ENCODE assay signal across 8 cellular contexts in the genomic region with DNA sequence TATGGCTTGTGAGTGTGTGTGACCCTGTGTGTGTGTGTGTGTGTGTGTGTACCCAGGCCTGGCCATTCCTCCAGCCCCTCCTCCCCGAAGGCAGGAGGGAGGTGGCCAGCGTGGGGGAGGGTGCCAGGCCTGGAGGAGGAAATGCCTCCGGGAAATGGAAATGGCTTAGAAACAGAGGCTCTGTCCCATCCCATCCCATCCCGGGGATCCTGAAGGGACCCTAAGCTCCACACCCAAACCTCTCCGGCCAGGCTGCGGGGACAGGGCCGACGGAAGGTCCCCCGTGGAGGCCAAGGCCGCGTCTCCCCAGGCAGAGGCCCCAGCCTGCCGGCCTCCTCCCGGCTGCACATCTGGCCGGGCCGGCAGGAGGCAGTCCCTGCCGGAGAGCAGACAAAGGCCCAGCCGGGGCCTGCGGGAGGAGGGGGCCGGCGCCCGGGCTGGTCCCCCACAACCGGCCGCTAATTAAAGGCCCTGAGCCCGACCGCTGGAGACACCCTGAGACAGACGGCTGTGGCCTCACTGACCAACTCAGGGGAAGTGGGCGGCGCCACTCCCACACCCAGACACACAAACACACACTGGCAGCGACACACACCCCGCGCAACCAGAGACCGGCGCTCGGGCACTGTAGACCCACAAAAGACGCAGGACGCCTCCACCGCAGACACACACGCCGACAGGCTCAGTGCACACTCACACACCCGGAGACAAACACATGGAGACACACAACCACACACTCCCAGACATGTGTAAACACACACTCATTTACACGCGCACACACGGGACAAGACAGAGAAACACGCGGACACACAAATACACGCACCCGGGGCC. TPM values are rescaled to one million over a fixed set of nuclear protein-coding genes. Genes with fewer than 3 reads are reported as not detected.
A peak's percentile ranks its signal among the peaks of the same experiment; 100 is the strongest.
DNase-seq lines count a peak whose midpoint lies in the region; ATAC-seq, FAIRE-seq and TF ChIP-seq lines count a peak whose summit lies in the region.

No MANE protein-coding gene starts in this region.

- no peak for TF ChIP-seq EP300 in HepG2 (IDR thresholded peaks at IDR 0.05; ENCODE audit: low read depth in 2 of 2, low read length in 2 of 2)
- no peak for TF ChIP-seq EP300 in HepG2 (CRISPR knock-in tag; IDR thresholded peaks at IDR 0.05; ENCODE audit: borderline replicate concordance)

- intact Hi-C loops in Calu3 (cut with micrococcal nuclease; ENCODE audit: unreplicated experiment) (no loop called here), HepG2 (cut with micrococcal nuclease; ENCODE audit: unreplicated experiment) (no loop called here), mammary epithelial cell (cut with micrococcal nuclease) (no loop called here)

- POLR2A ChIA-PET in HepG2 (lab: Yijun Ruan, JAX): no interaction called here

- no TSS peak for BruUV-seq in Calu3 (replicated peaks; lab: Mats Ljungman, UMichigan)
- BruUV-seq in HepG2 (replicated peaks; lab: Mats Ljungman, UMichigan): no TSS peak
- no TSS peak for BruUV-seq in mammary epithelial cell (replicated peaks; lab: Mats Ljungman, UMichigan)

- DNase-seq in Calu3 (no peak), OCI-M1 (lab: John Stamatoyannopoulos, UW) (peak; percentile 80), coronary artery (ENCODE audit: low spot score) (no peak), HepG2 (ENCODE audit: low spot score) (peak; percentile 32), NCI-H2171 treated with DMSO at 0.1 percent for 48 hours (lab: John Stamatoyannopoulos, UW) (no peak), mammary epithelial cell (no peak), middle frontal gyrus (ENCODE audit: extremely low spot score, low spot score) (no peak)

- no peak overlapping the region for H2AFZ ChIP-seq in HepG2 (ENCODE audit: low read length)
- H2AFZ ChIP-seq in mammary epithelial cell (ENCODE audit: low read depth, low read length): no peak overlapping the region

- peaks cover 11% of the 10 kb centered on the region for H3K4me1 Mint-ChIP-seq in Calu3 (ENCODE audit: low read depth, unreplicated experiment)

- H3K4me3 Mint-ChIP-seq in Calu3 (ENCODE audit: low read depth, unreplicated experiment): peak overlapping the region; percentile 53

- TF ChIP-seq CTCF in Calu3 (IDR thresholded peaks at IDR 0.05; ENCODE audit: unreplicated experiment): no peak
- TF ChIP-seq CTCF in coronary artery (IDR thresholded peaks at IDR 0.05): no peak
- peak; percentile 51 for TF ChIP-seq CTCF in HepG2 (CRISPR knock-in tag; IDR thresholded peaks at IDR 0.05)
- TF ChIP-seq CTCF in mammary epithelial cell (conservative IDR thresholded peaks at IDR 0.05 in 1 of 2, IDR thresholded peaks at IDR 0.05 in 1 of 2; ENCODE audit: extremely low read depth in 1 of 2, insufficient read depth in 1 of 2, low read depth in 1 of 2, low read length in 2 of 2): no peak

- peaks cover 5% of the 10 kb centered on the region for H3K36me3 Mint-ChIP-seq in Calu3 (ENCODE audit: insufficient read depth, unreplicated experiment)

- dilution Hi-C loops in mammary epithelial cell (cut with HindIII; ENCODE audit: low sequenced_read_pairs): loop anchor here (5.0 kb wide), 1 partner anchor 433 kb away; no protein-coding TSS in a partner anchor

- H3K4me2 ChIP-seq in HepG2 (ENCODE audit: low read depth, low read length): peak overlapping the region; percentile 92
- no peak overlapping the region for H3K4me2 ChIP-seq in mammary epithelial cell (ENCODE audit: insufficient read depth, low read depth, low read length)

- ATAC-seq in HepG2: peak; percentile 86

- H3K9me3 Mint-ChIP-seq in Calu3 (ENCODE audit: low read depth, unreplicated experiment): no peaks in the 10 kb centered on the region

- in situ Hi-C loops in HepG2 (cut with HindIII; ENCODE audit: extremely low pct_ligation_motif_present, low pct_unique_long_range_greater_than_20kb) (no loop called here), mammary epithelial cell (cut with MboI; ENCODE audit: low sequenced_read_pairs in 2 of 2) (no loop called here)

- no peak for TF ChIP-seq POLR2A in HepG2 (IDR thresholded peaks at IDR 0.05; ENCODE audit: insufficient read depth in 1 of 2, low read depth in 2 of 2, low read length in 2 of 2)

- no peak for FAIRE-seq in HepG2 (lab: Jason Lieb, UNC)

- peaks cover 46% of the 10 kb centered on the region for H3K27me3 Mint-ChIP-seq in Calu3 (ENCODE audit: unreplicated experiment)

- peaks cover 4% of the 10 kb centered on the region; the same call in 1 of the 2 replicates for H3K9me3 ChIP-seq in HepG2 (ENCODE audit: low read length)
- peaks cover 0 to 6% of the 10 kb centered on the region in 2 donors for H3K9me3 ChIP-seq in stomach smooth muscle (ENCODE audit: control insufficient read depth in 2 of 2, low read length in 2 of 2)
- H3K9me3 ChIP-seq in mammary epithelial cell (replicated peaks; ENCODE audit: insufficient read depth, low read length): peaks cover 6% of the 10 kb centered on the region

- CTCF ChIA-PET in Calu3 (lab: Charles Lee): no interaction called here
- CTCF ChIA-PET in HepG2 (lab: Yijun Ruan, JAX; ENCODE audit: low intra/inter-chr PET ratio, low total read pairs): no interaction called here
- CTCF ChIA-PET in mammary epithelial cell (lab: Charles Lee; ENCODE audit: low non-redundant PET): no interaction called here

- peak; percentile 45 for TF ChIP-seq RAD21 in HepG2 (CRISPR knock-in tag; IDR thresholded peaks at IDR 0.05)

- H3K27ac ChIP-seq in coronary artery (peak overlapping the region; percentile 52 to 95), HepG2 (ENCODE audit: extremely low read length, insufficient read depth, low read length) (no peak overlapping the region), stomach smooth muscle (ENCODE audit: low read length) (no peak overlapping the region), mammary epithelial cell (ENCODE audit: insufficient read depth, low read depth, low read length) (no peak overlapping the region)

- H3K4me3 ChIP-seq in coronary artery: peak overlapping the region; percentile 97
- peak overlapping the region; percentile 55 to 75 (median 72) for H3K4me3 ChIP-seq in HepG2 (replicated peaks in 1 of 3; ENCODE audit: insufficient read depth in 1 of 3, low read depth in 2 of 3, low read length in 3 of 3)
- H3K4me3 ChIP-seq in stomach smooth muscle (ENCODE audit: low read length in 2 of 2): peak overlapping the region; percentile 72 to 90
- no peak overlapping the region for H3K4me3 ChIP-seq in mammary epithelial cell (replicated peaks in 1 of 3; ENCODE audit: insufficient read depth in 1 of 3, low read depth in 2 of 3, low read length in 3 of 3)

- H3K36me3 ChIP-seq in HepG2 (replicated peaks in 1 of 2; ENCODE audit: control insufficient read depth in 1 of 2, insufficient read depth in 2 of 2, low read length in 2 of 2) (no peaks in the 10 kb centered on the region), stomach smooth muscle (ENCODE audit: control insufficient read depth in 2 of 2, insufficient read depth in 2 of 2, low read length in 2 of 2) (peaks cover 3 to 4% of the 10 kb centered on the region in 2 donors), mammary epithelial cell (ENCODE audit: insufficient read depth, low read length) (no peaks in the 10 kb centered on the region)

- H3K4me1 ChIP-seq in HepG2 (ENCODE audit: insufficient read depth, low read length): peaks cover 15% of the 10 kb centered on the region
- H3K4me1 ChIP-seq in stomach smooth muscle (ENCODE audit: control insufficient read depth, insufficient read depth, low read length): peaks cover 28% of the 10 kb centered on the region
- no peaks in the 10 kb centered on the region for H3K4me1 ChIP-seq in mammary epithelial cell (ENCODE audit: insufficient read depth, low read length)

- H3K9ac ChIP-seq in HepG2 (ENCODE audit: insufficient read depth, low read depth, low read length) (peak overlapping the region; percentile 67), stomach smooth muscle (ENCODE audit: low read length in 2 of 2) (peak overlapping the region; percentile 82 to 85), mammary epithelial cell (ENCODE audit: insufficient read depth, low read length) (no peak overlapping the region)

- H4K20me1 ChIP-seq in HepG2 (ENCODE audit: insufficient read depth, low read length) (no peaks in the 10 kb centered on the region), mammary epithelial cell (ENCODE audit: insufficient read depth, low read length) (no peaks in the 10 kb centered on the region)

- no peak overlapping the region for H3K27ac Mint-ChIP-seq in Calu3 (ENCODE audit: unreplicated experiment)

- WGBS in HepG2 (ENCODE audit: low lambda C conversion rate): 2% methylated on average over 7 of the region's 47 CpGs
- WGBS in mammary epithelial cell (ENCODE audit: low coverage, missing lambda C conversion rate): 16% methylated on average over 37 of the region's 47 CpGs

- H3K79me2 ChIP-seq in HepG2 (ENCODE audit: insufficient read depth, low read length) (no peaks in the 10 kb centered on the region), mammary epithelial cell (ENCODE audit: insufficient read depth, low read length) (no peaks in the 10 kb centered on the region)

- peaks cover 0 to 7% of the 10 kb centered on the region in 2 experiments; a peak in 2 of 5 replicates for H3K27me3 ChIP-seq in HepG2 (ENCODE audit: control insufficient read depth in 1 of 2, insufficient read depth in 2 of 2, low read length in 2 of 2)
- H3K27me3 ChIP-seq in stomach smooth muscle (ENCODE audit: control insufficient read depth in 1 of 2, insufficient read depth in 2 of 2, low read length in 2 of 2): peaks cover 0 to 3% of the 10 kb centered on the region in 2 donors
- peaks cover 2% of the 10 kb centered on the region for H3K27me3 ChIP-seq in mammary epithelial cell (ENCODE audit: insufficient read depth, low read length)

RNA-seq across cellular contexts. Expression of a gene that starts 1.1 kb away (rescaled TPM):
- total RNA-seq in Calu3 (2022) (0.76 TPM in 1 of 2 replicates, not detected in the other), HepG2 (2016; rRNA removed; fragmentation: Illumina TruSeq; extraction: Trizol) (0.49 TPM in 1 of 2 replicates, not detected in the other), mammary epithelial cell (under 1 TPM in 1 of 2 donors, not detected in 1; 0.67 TPM)
- total RNA-seq in HepG2 (2016; cell fraction: cytosol; rRNA removed; fragmentation: Illumina TruSeq; extraction: Trizol; ENCODE audit: low read depth): not detected in 2 replicates
- total RNA-seq in HepG2 (2016; cell fraction: insoluble cytoplasmic fraction; rRNA removed; fragmentation: Illumina TruSeq; extraction: Trizol): 0.24 TPM in 1 of 2 replicates, not detected in the other
- not detected in 2 replicates for total RNA-seq in HepG2 (2016; cell fraction: membrane; rRNA removed; fragmentation: Illumina TruSeq; extraction: Trizol)
- total RNA-seq in HepG2 (2016; cell fraction: nucleus; rRNA removed; fragmentation: Illumina TruSeq; extraction: Trizol): 1.2 TPM in 1 of 2 replicates, not detected in the other
- polyA plus RNA-seq in HepG2 (2011; rRNA removed) (1.7 and 3.0 TPM in 2 replicates), mammary epithelial cell (not detected)
- polyA plus RNA-seq in HepG2 (2011; cell fraction: cytosol; rRNA removed): 0.46 and 0.68 TPM in 2 replicates
- 33.0 and 37.3 TPM in 2 replicates for polyA plus RNA-seq in HepG2 (2011; cell fraction: nucleus; rRNA removed)
- 2.1 and 3.0 TPM in 2 replicates for polyA plus RNA-seq in HepG2 (2012)
- polyA plus RNA-seq in HepG2 (2016; cell fraction: cytosol; fragmentation: Illumina TruSeq; extraction: Trizol; ENCODE audit: low read depth): not detected in 2 replicates
- polyA plus RNA-seq in HepG2 (2016; cell fraction: insoluble cytoplasmic fraction; fragmentation: Illumina TruSeq; extraction: Trizol; ENCODE audit: low read depth): not detected in 2 replicates
- not detected in 2 replicates for polyA plus RNA-seq in HepG2 (2016; cell fraction: membrane; fragmentation: Illumina TruSeq; extraction: Trizol; ENCODE audit: low read depth)
- polyA plus RNA-seq in HepG2 (2016; cell fraction: nucleus; fragmentation: Illumina TruSeq; extraction: Trizol; ENCODE audit: insufficient read depth, low read depth): 0.67 and 1.2 TPM in 2 replicates
- polyA minus RNA-seq in HepG2 (2011; rRNA and poly(A)+ RNA removed; ENCODE audit: low replicate concordance): 1.9 and 2.8 TPM in 2 replicates
- polyA minus RNA-seq in HepG2 (2011; cell fraction: cytosol; rRNA and poly(A)+ RNA removed): 0.79 TPM in 1 of 2 replicates, not detected in the other
- 7.1 and 8.1 TPM in 2 replicates for polyA minus RNA-seq in HepG2 (2011; cell fraction: nucleus; rRNA and poly(A)+ RNA removed)
- polyA minus RNA-seq in mammary epithelial cell: not detected

RNA-seq across cellular contexts. Expression of a gene that starts 21.0 kb away (rescaled TPM):
- total RNA-seq in Calu3 (2022) (not detected in 2 replicates), HepG2 (2016; rRNA removed; fragmentation: Illumina TruSeq; extraction: Trizol) (not detected in 2 replicates), mammary epithelial cell (not detected)
- not detected in 2 replicates for total RNA-seq in HepG2 (2016; cell fraction: cytosol; rRNA removed; fragmentation: Illumina TruSeq; extraction: Trizol; ENCODE audit: low read depth)
- total RNA-seq in HepG2 (2016; cell fraction: insoluble cytoplasmic fraction; rRNA removed; fragmentation: Illumina TruSeq; extraction: Trizol): not detected in 2 replicates
- not detected in 2 replicates for total RNA-seq in HepG2 (2016; cell fraction: membrane; rRNA removed; fragmentation: Illumina TruSeq; extraction: Trizol)
- not detected in 2 replicates for total RNA-seq in HepG2 (2016; cell fraction: nucleus; rRNA removed; fragmentation: Illumina TruSeq; extraction: Trizol)
- polyA plus RNA-seq in HepG2 (2011; rRNA removed) (not detected in 2 replicates), mammary epithelial cell (not detected)
- not detected in 2 replicates for polyA plus RNA-seq in HepG2 (2011; cell fraction: cytosol; rRNA removed)
- not detected in 2 replicates for polyA plus RNA-seq in HepG2 (2011; cell fraction: nucleus; rRNA removed)
- polyA plus RNA-seq in HepG2 (2012): not detected in 2 replicates
- polyA plus RNA-seq in HepG2 (2016; cell fraction: cytosol; fragmentation: Illumina TruSeq; extraction: Trizol; ENCODE audit: low read depth): not detected in 2 replicates
- polyA plus RNA-seq in HepG2 (2016; cell fraction: insoluble cytoplasmic fraction; fragmentation: Illumina TruSeq; extraction: Trizol; ENCODE audit: low read depth): not detected in 2 replicates
- not detected in 2 replicates for polyA plus RNA-seq in HepG2 (2016; cell fraction: membrane; fragmentation: Illumina TruSeq; extraction: Trizol; ENCODE audit: low read depth)
- polyA plus RNA-seq in HepG2 (2016; cell fraction: nucleus; fragmentation: Illumina TruSeq; extraction: Trizol; ENCODE audit: insufficient read depth, low read depth): not detected in 2 replicates
- polyA minus RNA-seq in HepG2 (2011; rRNA and poly(A)+ RNA removed; ENCODE audit: low replicate concordance): not detected in 2 replicates
- not detected in 2 replicates for polyA minus RNA-seq in HepG2 (2011; cell fraction: cytosol; rRNA and poly(A)+ RNA removed)
- polyA minus RNA-seq in HepG2 (2011; cell fraction: nucleus; rRNA and poly(A)+ RNA removed): not detected in 2 replicates
- not detected for polyA minus RNA-seq in mammary epithelial cell

RNA-seq across cellular contexts. Expression of a gene that starts 32.2 kb away (rescaled TPM):
- 1.3 TPM in 1 of 2 replicates, not detected in the other for total RNA-seq in Calu3 (2022)
- total RNA-seq in HepG2 (2016; rRNA removed; fragmentation: Illumina TruSeq; extraction: Trizol): 0.09 and 0.13 TPM in 2 replicates
- total RNA-seq in HepG2 (2016; cell fraction: cytosol; rRNA removed; fragmentation: Illumina TruSeq; extraction: Trizol; ENCODE audit: low read depth): 0.20 and 0.26 TPM in 2 replicates
- total RNA-seq in HepG2 (2016; cell fraction: insoluble cytoplasmic fraction; rRNA removed; fragmentation: Illumina TruSeq; extraction: Trizol): 0.11 and 0.16 TPM in 2 replicates
- 0.21 and 0.80 TPM in 2 replicates for total RNA-seq in HepG2 (2016; cell fraction: membrane; rRNA removed; fragmentation: Illumina TruSeq; extraction: Trizol)
- total RNA-seq in HepG2 (2016; cell fraction: nucleus; rRNA removed; fragmentation: Illumina TruSeq; extraction: Trizol): not detected in 2 replicates
- 0.13 and 0.34 TPM in 2 replicates for polyA plus RNA-seq in HepG2 (2011; rRNA removed)
- 0.13 and 0.30 TPM in 2 replicates for polyA plus RNA-seq in HepG2 (2011; cell fraction: cytosol; rRNA removed)
- 0.40 and 0.64 TPM in 2 replicates for polyA plus RNA-seq in HepG2 (2011; cell fraction: nucleus; rRNA removed)
- polyA plus RNA-seq in HepG2 (2012): 0.42 and 1.5 TPM in 2 replicates
- 0.25 and 0.37 TPM in 2 replicates for polyA plus RNA-seq in HepG2 (2016; cell fraction: cytosol; fragmentation: Illumina TruSeq; extraction: Trizol; ENCODE audit: low read depth)
- 0.16 TPM in 1 of 2 replicates, not detected in the other for polyA plus RNA-seq in HepG2 (2016; cell fraction: insoluble cytoplasmic fraction; fragmentation: Illumina TruSeq; extraction: Trizol; ENCODE audit: low read depth)
- 0.32 and 0.36 TPM in 2 replicates for polyA plus RNA-seq in HepG2 (2016; cell fraction: membrane; fragmentation: Illumina TruSeq; extraction: Trizol; ENCODE audit: low read depth)
- 0.17 and 0.21 TPM in 2 replicates for polyA plus RNA-seq in HepG2 (2016; cell fraction: nucleus; fragmentation: Illumina TruSeq; extraction: Trizol; ENCODE audit: insufficient read depth, low read depth)
- 0.42 and 0.63 TPM in 2 replicates for polyA minus RNA-seq in HepG2 (2011; rRNA and poly(A)+ RNA removed; ENCODE audit: low replicate concordance)
- polyA minus RNA-seq in HepG2 (2011; cell fraction: cytosol; rRNA and poly(A)+ RNA removed): not detected in 2 replicates
- polyA minus RNA-seq in HepG2 (2011; cell fraction: nucleus; rRNA and poly(A)+ RNA removed): not detected in 2 replicates
- total RNA-seq in mammary epithelial cell: under 1 TPM; 0.17 to 0.35 TPM
- 0.02 TPM for polyA plus RNA-seq in mammary epithelial cell
- polyA minus RNA-seq in mammary epithelial cell: not detected

Comparison
In these comparisons a context has a peak if more than half of its experiments do, and no peak if none do; other contexts are left out.
1. DNase-seq: peak in OCI-M1 (single experiment) and HepG2 (single experiment); none in Calu3 (single experiment), coronary artery (single experiment), NCI-H2171 treated with DMSO at 0.1 percent for 48 hours (single experiment), mammary epithelial cell (single experiment) and middle frontal gyrus (single experiment).
2. H3K27ac ChIP-seq: peak in coronary artery (2 of 2); none in HepG2 (single experiment), stomach smooth muscle (single experiment) and mammary epithelial cell (single experiment).
3. H3K4me3 ChIP-seq: peak in coronary artery (single experiment), HepG2 (3 of 3) and stomach smooth muscle (2 of 2); none in mammary epithelial cell (0 of 3).